25 cellular contexts compared by ENCODE assay signal in genomic region chr20:37573626-37574198, GRCh38. TPM values are rescaled to one million over a fixed set of nuclear protein-coding genes. Genes with fewer than 3 reads are reported as not detected.
DNase-seq lines count a peak whose midpoint lies in the region; ATAC-seq, FAIRE-seq and TF ChIP-seq lines count a peak whose summit lies in the region.
"Had no signal": no experiment of that assay in that cellular context is flagged by ENCODE, and none has a peak within 500 bp of the region (broad histone marks: within the 10 kb centered on the region; RNA-seq: fewer than 3 reads in every experiment).

No MANE protein-coding gene starts in this region.

- H3K9me3 Mint-ChIP-seq in type B pancreatic cell, result no peaks in the 10 kb centered on the region

- H3K27me3 Mint-ChIP-seq in type B pancreatic cell, result peaks cover 41% of the 10 kb centered on the region

- H3K27ac Mint-ChIP-seq in type B pancreatic cell, result no peak overlapping the region
- H3K27ac Mint-ChIP-seq: CD14-positive monocyte had no signal

- no peak for TF ChIP-seq CTCF in coronary artery (IDR thresholded peaks at IDR 0.05)
- TF ChIP-seq CTCF in HepG2 (CRISPR knock-in tag; IDR thresholded peaks at IDR 0.05), result no peak
- TF ChIP-seq CTCF in type B pancreatic cell (conservative IDR thresholded peaks at IDR 0.05), result no peak
- TF ChIP-seq CTCF in thyroid gland (IDR thresholded peaks at IDR 0.05), result no peak

- H4K8ac ChIP-seq in trophoblast cell (ENCODE audit: low read depth, low read length), result no peak overlapping the region

- no peak overlapping the region for H2AK5ac ChIP-seq in trophoblast cell (ENCODE audit: low read length)

- H3K36me3 ChIP-seq in HepG2 (replicated peaks in 1 of 2; ENCODE audit: control insufficient read depth in 1 of 2, insufficient read depth in 2 of 2, low read length in 2 of 2) (no peaks in the 10 kb centered on the region), trophoblast cell (ENCODE audit: control insufficient read depth in 1 of 2, insufficient read depth in 2 of 2, low read length in 2 of 2) (no peaks in the 10 kb centered on the region), thyroid gland (no peaks in the 10 kb centered on the region)

- H3K4me3 Mint-ChIP-seq in type B pancreatic cell, result no peak overlapping the region
- H3K4me3 Mint-ChIP-seq: CD14-positive monocyte had no signal

- H4K12ac ChIP-seq in trophoblast cell (ENCODE audit: low read depth, low read length), result no peak overlapping the region

- 19% methylated on average over 9 of the region's 9 CpGs for WGBS in HepG2 (ENCODE audit: low lambda C conversion rate)
- WGBS in trophoblast cell (ENCODE audit: extremely low coverage, insufficient coverage, insufficient read length), result no CpG with 5 or more reads among the region's 9 CpGs
- 73 to 76% methylated on average over 9 of the region's 9 CpGs for WGBS in thyroid gland, 2 donors

- no peak for TF ChIP-seq RAD21 in HepG2 (CRISPR knock-in tag; IDR thresholded peaks at IDR 0.05)

- no peak overlapping the region for H2BK5ac ChIP-seq in trophoblast cell (ENCODE audit: low read depth, low read length, poor library complexity)

- no peak for FAIRE-seq in HepG2 (lab: Jason Lieb, UNC)
- FAIRE-seq: A204.1, G401.6, GM18507, K562, RCC 7860 had no signal

- in situ Hi-C loops in HepG2 (cut with HindIII; ENCODE audit: extremely low pct_ligation_motif_present, low pct_unique_long_range_greater_than_20kb), result loop anchor here (25.0 kb wide), 1 partner anchor 639 kb away; no protein-coding TSS in a partner anchor

- CTCF ChIA-PET in HepG2 (lab: Yijun Ruan, JAX; ENCODE audit: low intra/inter-chr PET ratio, low total read pairs), result no interaction called here

- no peaks in the 10 kb centered on the region for H3K79me2 ChIP-seq in HepG2 (ENCODE audit: insufficient read depth, low read length)
- H3K79me2 ChIP-seq in trophoblast cell (ENCODE audit: control insufficient read depth, insufficient read depth, low read length, poor library complexity), result no peaks in the 10 kb centered on the region

- no peak for TF ChIP-seq EP300 in HepG2 (IDR thresholded peaks at IDR 0.05; ENCODE audit: low read depth in 2 of 2, low read length in 2 of 2)
- TF ChIP-seq EP300 in HepG2 (CRISPR knock-in tag; IDR thresholded peaks at IDR 0.05; ENCODE audit: borderline replicate concordance), result no peak

- no peak overlapping the region for H2AFZ ChIP-seq in HepG2 (ENCODE audit: low read length)
- no peak overlapping the region for H2AFZ ChIP-seq in trophoblast cell (ENCODE audit: insufficient read depth, low read length, poor library complexity)

- H3K4me1 ChIP-seq in HepG2 (ENCODE audit: insufficient read depth, low read length) (no peaks in the 10 kb centered on the region), trophoblast cell (ENCODE audit: control insufficient read depth in 1 of 2, insufficient read depth in 2 of 2, low read length in 2 of 2) (no peaks in the 10 kb centered on the region), thyroid gland (no peaks in the 10 kb centered on the region)

- H3K4me3 ChIP-seq in coronary artery (no peak overlapping the region), HepG2 (replicated peaks in 1 of 3; ENCODE audit: insufficient read depth in 1 of 3, low read depth in 2 of 3, low read length in 3 of 3) (no peak overlapping the region), trophoblast cell (ENCODE audit: low read depth, low read length) (peak overlapping the region; percentile 40), thyroid gland (replicated peaks in 1 of 3) (no peak overlapping the region)
- H3K4me3 ChIP-seq: K562 had no signal

- H3K36me3 Mint-ChIP-seq in type B pancreatic cell, result no peaks in the 10 kb centered on the region
- H3K36me3 Mint-ChIP-seq: CD14-positive monocyte had no signal

- H3K14ac ChIP-seq in trophoblast cell (ENCODE audit: low read length), result no peak overlapping the region

- ATAC-seq in HepG2, result peak; percentile 13; the same call in 2 of the 3 replicates

- POLR2A ChIA-PET in HepG2 (lab: Yijun Ruan, JAX), result no interaction called here

- intact Hi-C loops in HepG2 (cut with micrococcal nuclease; ENCODE audit: unreplicated experiment), result no loop called here
- intact Hi-C loops in thyroid gland (cut with DNase I), result no loop called here

- H3K9me3 ChIP-seq in HepG2 (ENCODE audit: low read length), result no peaks in the 10 kb centered on the region
- H3K9me3 ChIP-seq in trophoblast cell (ENCODE audit: insufficient read depth, low read depth, low read length), result peaks cover 7% of the 10 kb centered on the region
- H3K9me3 ChIP-seq in thyroid gland, result no peaks in the 10 kb centered on the region

- no peak overlapping the region for H3K18ac ChIP-seq in trophoblast cell (ENCODE audit: low read length)

- no peak overlapping the region for H3K27ac ChIP-seq in coronary artery
- H3K27ac ChIP-seq in HepG2 (ENCODE audit: extremely low read length, insufficient read depth, low read length), result no peak overlapping the region
- H3K27ac ChIP-seq in trophoblast cell (ENCODE audit: low read depth, low read length), result no peak overlapping the region
- H3K27ac ChIP-seq in thyroid gland, result no peak overlapping the region

- no peaks in the 10 kb centered on the region for H3K4me1 Mint-ChIP-seq in type B pancreatic cell (ENCODE audit: unreplicated experiment)

- no peak overlapping the region for H2BK12ac ChIP-seq in trophoblast cell (ENCODE audit: low read length)

- BruUV-seq in HepG2 (replicated peaks; lab: Mats Ljungman, UMichigan), result no TSS peak

- TF ChIP-seq POLR2A in HepG2 (IDR thresholded peaks at IDR 0.05; ENCODE audit: insufficient read depth in 1 of 2, low read depth in 2 of 2, low read length in 2 of 2), result no peak
- no peak for TF ChIP-seq POLR2A in thyroid gland (IDR thresholded peaks at IDR 0.05)

- DNase-seq in coronary artery (ENCODE audit: low spot score) (peak; percentile 49), HepG2 (ENCODE audit: low spot score) (no peak), trophoblast cell (no peak), type B pancreatic cell (ENCODE audit: extremely low spot score, unreplicated experiment) (peak; percentile 45), epidermal melanocyte (ENCODE audit: insufficient read length, low spot score) (no peak), HPDE6-E6E7 (ENCODE audit: extremely low spot score) (no peak), activated T-cell treated with anti-CD3 and anti-CD28 coated beads for 4 hours (no peak), thyroid gland (no peak)
- DNase-seq: MM.1S, NCI-H1048, NCI-H1436, NCI-H187 treated with DMSO at 0.1 percent for 48 hours, NCI-H2107, NCI-H446 treated with DMSO at 0.1 percent for 48 hours, NCI-H526 treated with DMSO at 0.1 percent for 48 hours, SHP77 had no signal

- H3K4me2 ChIP-seq in HepG2 (ENCODE audit: low read depth, low read length) (no peak overlapping the region), trophoblast cell (ENCODE audit: low read length) (no peak overlapping the region)

- H4K20me1 ChIP-seq in HepG2 (ENCODE audit: insufficient read depth, low read length), result no peaks in the 10 kb centered on the region

- no peak overlapping the region for H3K9ac ChIP-seq in HepG2 (ENCODE audit: insufficient read depth, low read depth, low read length)
- H3K9ac ChIP-seq in trophoblast cell (ENCODE audit: low read length), result no peak overlapping the region

- no peak overlapping the region for H3K4ac ChIP-seq in trophoblast cell (ENCODE audit: low read depth, low read length)

- H3K79me1 ChIP-seq in trophoblast cell (ENCODE audit: low read length), result no peaks in the 10 kb centered on the region

- no peak overlapping the region for H2BK120ac ChIP-seq in trophoblast cell (ENCODE audit: insufficient read depth, low read length, poor library complexity)

- H3K23ac ChIP-seq in trophoblast cell (ENCODE audit: low read length), result no peak overlapping the region

- H3K27me3 ChIP-seq in HepG2 (ENCODE audit: control insufficient read depth in 1 of 2, insufficient read depth in 2 of 2, low read length in 2 of 2) (peaks cover 0 to 24% of the 10 kb centered on the region in 2 experiments; a peak in 2 of 5 replicates), trophoblast cell (ENCODE audit: insufficient read depth, low read length) (no peaks in the 10 kb centered on the region), thyroid gland (no peaks in the 10 kb centered on the region)

- no peak overlapping the region for H4K91ac ChIP-seq in trophoblast cell (ENCODE audit: low read depth, low read length)

RNA-seq across cellular contexts. Expression of gene BLCAP, which starts 46.0 kb away (rescaled TPM):
- total RNA-seq in HepG2 (2016; rRNA removed; fragmentation: Illumina TruSeq; extraction: Trizol) (34.9 and 52.4 TPM in 2 replicates), type B pancreatic cell (ENCODE audit: low replicate concordance) (75.7 and 79.7 TPM in 2 replicates), thyroid gland (10 to 100 TPM; 56.6 to 80.3 (median 64.5) TPM)
- 17.2 and 22.5 TPM in 2 replicates for total RNA-seq in HepG2 (2016; cell fraction: cytosol; rRNA removed; fragmentation: Illumina TruSeq; extraction: Trizol; ENCODE audit: low read depth)
- total RNA-seq in HepG2 (2016; cell fraction: insoluble cytoplasmic fraction; rRNA removed; fragmentation: Illumina TruSeq; extraction: Trizol), result 38.0 and 49.3 TPM in 2 replicates
- 51.0 and 56.2 TPM in 2 replicates for total RNA-seq in HepG2 (2016; cell fraction: membrane; rRNA removed; fragmentation: Illumina TruSeq; extraction: Trizol)
- 51.2 and 62.7 TPM in 2 replicates for total RNA-seq in HepG2 (2016; cell fraction: nucleus; rRNA removed; fragmentation: Illumina TruSeq; extraction: Trizol)
- 86.8 and 87.3 TPM in 2 replicates for polyA plus RNA-seq in HepG2 (2011; rRNA removed)
- polyA plus RNA-seq in HepG2 (2011; cell fraction: cytosol; rRNA removed), result 70.1 and 103 TPM in 2 replicates
- polyA plus RNA-seq in HepG2 (2011; cell fraction: nucleus; rRNA removed), result 88.0 and 105 TPM in 2 replicates
- polyA plus RNA-seq in HepG2 (2012), result 48.1 and 53.7 TPM in 2 replicates
- 20.3 and 24.7 TPM in 2 replicates for polyA plus RNA-seq in HepG2 (2016; cell fraction: cytosol; fragmentation: Illumina TruSeq; extraction: Trizol; ENCODE audit: low read depth)
- polyA plus RNA-seq in HepG2 (2016; cell fraction: insoluble cytoplasmic fraction; fragmentation: Illumina TruSeq; extraction: Trizol; ENCODE audit: low read depth), result 48.7 and 55.1 TPM in 2 replicates
- polyA plus RNA-seq in HepG2 (2016; cell fraction: membrane; fragmentation: Illumina TruSeq; extraction: Trizol; ENCODE audit: low read depth), result 52.2 and 55.0 TPM in 2 replicates
- 97.6 and 101 TPM in 2 replicates for polyA plus RNA-seq in HepG2 (2016; cell fraction: nucleus; fragmentation: Illumina TruSeq; extraction: Trizol; ENCODE audit: insufficient read depth, low read depth)
- 129 and 137 TPM in 2 replicates for polyA minus RNA-seq in HepG2 (2011; rRNA and poly(A)+ RNA removed; ENCODE audit: low replicate concordance)
- 28.5 and 36.9 TPM in 2 replicates for polyA minus RNA-seq in HepG2 (2011; cell fraction: cytosol; rRNA and poly(A)+ RNA removed)
- polyA minus RNA-seq in HepG2 (2011; cell fraction: nucleus; rRNA and poly(A)+ RNA removed), result 87.7 and 95.1 TPM in 2 replicates
- 127 and 134 TPM in 2 replicates for polyA plus RNA-seq in trophoblast cell (2013)

RNA-seq across cellular contexts. Expression of gene NNAT, which starts 52.7 kb away (rescaled TPM):
- not detected in 2 replicates for total RNA-seq in HepG2 (2016; rRNA removed; fragmentation: Illumina TruSeq; extraction: Trizol)
- not detected in 2 replicates for total RNA-seq in HepG2 (2016; cell fraction: cytosol; rRNA removed; fragmentation: Illumina TruSeq; extraction: Trizol; ENCODE audit: low read depth)
- not detected in 2 replicates for total RNA-seq in HepG2 (2016; cell fraction: insoluble cytoplasmic fraction; rRNA removed; fragmentation: Illumina TruSeq; extraction: Trizol)
- total RNA-seq in HepG2 (2016; cell fraction: membrane; rRNA removed; fragmentation: Illumina TruSeq; extraction: Trizol), result not detected in 2 replicates
- total RNA-seq in HepG2 (2016; cell fraction: nucleus; rRNA removed; fragmentation: Illumina TruSeq; extraction: Trizol), result not detected in 2 replicates
- polyA plus RNA-seq in HepG2 (2011; rRNA removed), result not detected in 2 replicates
- polyA plus RNA-seq in HepG2 (2011; cell fraction: cytosol; rRNA removed), result not detected in 2 replicates
- not detected in 2 replicates for polyA plus RNA-seq in HepG2 (2011; cell fraction: nucleus; rRNA removed)
- polyA plus RNA-seq in HepG2 (2012), result 1.4 and 1.6 TPM in 2 replicates
- not detected in 2 replicates for polyA plus RNA-seq in HepG2 (2016; cell fraction: cytosol; fragmentation: Illumina TruSeq; extraction: Trizol; ENCODE audit: low read depth)
- not detected in 2 replicates for polyA plus RNA-seq in HepG2 (2016; cell fraction: insoluble cytoplasmic fraction; fragmentation: Illumina TruSeq; extraction: Trizol; ENCODE audit: low read depth)
- polyA plus RNA-seq in HepG2 (2016; cell fraction: membrane; fragmentation: Illumina TruSeq; extraction: Trizol; ENCODE audit: low read depth), result not detected in 2 replicates
- not detected in 2 replicates for polyA plus RNA-seq in HepG2 (2016; cell fraction: nucleus; fragmentation: Illumina TruSeq; extraction: Trizol; ENCODE audit: insufficient read depth, low read depth)
- not detected in 2 replicates for polyA minus RNA-seq in HepG2 (2011; rRNA and poly(A)+ RNA removed; ENCODE audit: low replicate concordance)
- not detected in 2 replicates for polyA minus RNA-seq in HepG2 (2011; cell fraction: cytosol; rRNA and poly(A)+ RNA removed)
- polyA minus RNA-seq in HepG2 (2011; cell fraction: nucleus; rRNA and poly(A)+ RNA removed), result not detected in 2 replicates
- 112 and 133 TPM in 2 replicates for polyA plus RNA-seq in trophoblast cell (2013)
- 19.2 and 114 TPM in 2 replicates for total RNA-seq in type B pancreatic cell (ENCODE audit: low replicate concordance)
- 1 to 10 TPM in 3 of 4 donors, under 1 TPM in 1; 0.45 to 4.9 (median 1.6) TPM for total RNA-seq in thyroid gland
- total RNA-seq: Daoy, H4, LHCN-M2 had no signal
- polyA plus RNA-seq: CD14-positive monocyte, K562 had no signal

Comparison
In these comparisons a context has a peak if more than half of its experiments do, and no peak if none do; other contexts are left out.
1. DNase-seq: peak in coronary artery (single experiment) and type B pancreatic cell (single experiment); none in HepG2 (single experiment), trophoblast cell (0 of 2), epidermal melanocyte (single experiment), HPDE6-E6E7 (single experiment), activated T-cell treated with anti-CD3 and anti-CD28 coated beads for 4 hours (single experiment) and thyroid gland (0 of 2).